ENCODE assay signal across 16 cellular contexts in the genomic region with DNA sequence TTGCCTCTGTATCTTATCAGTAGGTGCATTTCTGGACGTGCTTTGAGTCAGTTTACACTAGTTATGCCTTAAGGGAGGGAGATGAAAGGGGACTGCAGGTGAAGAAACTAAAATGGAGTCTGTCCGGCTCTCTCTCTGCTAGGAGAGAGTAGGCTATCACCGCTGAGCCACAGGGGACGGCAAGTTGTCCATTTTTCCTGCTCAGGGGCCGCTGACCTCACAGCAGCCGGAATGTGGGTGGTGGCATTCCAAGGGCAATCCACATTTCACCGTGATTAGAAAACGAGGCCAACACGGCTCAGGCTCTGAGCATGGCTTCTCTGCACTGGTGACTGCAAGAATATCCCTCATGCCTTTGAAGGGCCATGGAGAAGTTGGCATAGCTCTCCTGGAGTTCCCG. TPM values are rescaled to one million over a fixed set of nuclear protein-coding genes. Genes with fewer than 3 reads are reported as not detected.
DNase-seq lines count a peak whose midpoint lies in the region; FAIRE-seq and TF ChIP-seq lines count a peak whose summit lies in the region.
"Had no signal": no experiment of that assay in that cellular context is flagged by ENCODE, and none has a peak within 500 bp of the region (broad histone marks: within the 10 kb centered on the region; RNA-seq: fewer than 3 reads in every experiment).

No MANE protein-coding gene starts in this region.

- H3K9ac ChIP-seq in BLaER1 (no peak overlapping the region), endothelial cell of umbilical vein (replicated peaks; ENCODE audit: extremely low read depth, insufficient read depth, low read length) (no peak overlapping the region), neural progenitor cell (no peak overlapping the region)
- H3K9ac ChIP-seq: parathyroid adenoma had no signal

- H3K4me2 ChIP-seq in BLaER1 (peak overlapping the region; percentile 97), endothelial cell of umbilical vein (ENCODE audit: insufficient read depth, low read length) (no peak overlapping the region), neural progenitor cell (no peak overlapping the region)

- no peaks in the 10 kb centered on the region for H3K9me3 ChIP-seq in BLaER1
- no peaks in the 10 kb centered on the region for H3K9me3 ChIP-seq in endothelial cell of umbilical vein (replicated peaks; ENCODE audit: control insufficient read depth, insufficient read depth, low read length)
- H3K9me3 ChIP-seq in neural progenitor cell (ENCODE audit: low read depth) = no peaks in the 10 kb centered on the region
- H3K9me3 ChIP-seq: colonic mucosa had no signal

- H3K4me1 Mint-ChIP-seq in neural progenitor cell = peaks cover 12% of the 10 kb centered on the region

- H3K27me3 ChIP-seq in BLaER1 (no peaks in the 10 kb centered on the region), endothelial cell of umbilical vein (ENCODE audit: control insufficient read depth in 2 of 2, insufficient read depth in 2 of 2, low read length in 2 of 2) (no peaks in the 10 kb centered on the region), neural progenitor cell (no peaks in the 10 kb centered on the region)
- H3K27me3 ChIP-seq: colonic mucosa had no signal

- H3K4me3 ChIP-seq in BLaER1 (no peak overlapping the region), endothelial cell of umbilical vein (replicated peaks in 1 of 3; ENCODE audit: insufficient read depth in 1 of 3, low read depth in 1 of 3, low read length in 3 of 3) (no peak overlapping the region), neural progenitor cell (no peak overlapping the region)
- H3K4me3 ChIP-seq: colonic mucosa had no signal

- peaks cover 3% of the 10 kb centered on the region for H3K27me3 Mint-ChIP-seq in neural progenitor cell (ENCODE audit: insufficient read depth, low read depth)
- H3K27me3 Mint-ChIP-seq: B cell had no signal

- DNase-seq in HuH-7.5 (ENCODE audit: low spot score) = peak; percentile 63
- DNase-seq in endothelial cell of umbilical vein (ENCODE audit: low read depth, low spot score) = no peak
- DNase-seq in neural progenitor cell (ENCODE audit: low spot score) = peak; percentile 22
- no peak for DNase-seq in iPS-NIHi11 (ENCODE audit: low spot score)
- no peak for DNase-seq in NCI-H2081 (lab: John Stamatoyannopoulos, UW)
- DNase-seq in hypothalamus (lab: John Stamatoyannopoulos, UW) = no peak
- DNase-seq in RPMI8226 = no peak
- DNase-seq: activated CD8-positive, alpha-beta T cell treated with anti-CD3 and anti-CD28 coated beads, Interleukin-2, amount 10 ng/mL, durations not matched to agents 7 days and 5 days; anterior cingulate cortex; colonic mucosa; kidney; NCI-H187; NCI-H526 treated with DMSO at 0.1 percent for 48 hours had no signal

- peaks cover 64% of the 10 kb centered on the region for H3K4me1 ChIP-seq in BLaER1
- peaks cover 9% of the 10 kb centered on the region for H3K4me1 ChIP-seq in endothelial cell of umbilical vein (ENCODE audit: control insufficient read depth, extremely low read depth, insufficient read depth, low read length)
- H3K4me1 ChIP-seq in neural progenitor cell = no peaks in the 10 kb centered on the region
- H3K4me1 ChIP-seq: colonic mucosa, parathyroid adenoma had no signal

- CTCF ChIA-PET in endothelial cell of umbilical vein (lab: Charles Lee) = interaction anchor here (1.2 to 6.8 kb wide), 3 partner anchors 22 to 87 kb away, joined by 4 to 470 read pairs (median 5); a partner anchor contains a TSS

- no peak for TF ChIP-seq POLR2A in endothelial cell of umbilical vein (IDR thresholded peaks at IDR 0.05; ENCODE audit: low read depth, low read length)

- dilution Hi-C loops in endothelial cell of umbilical vein (cut with MboI; ENCODE audit: extremely low pct_ligation_motif_present, low sequenced_read_pairs) = no loop called here

- TF ChIP-seq CTCF in endothelial cell of umbilical vein (IDR thresholded peaks at IDR 0.05; ENCODE audit: extremely low read depth in 1 of 2, insufficient read depth in 1 of 2, low read depth in 1 of 2, low read length in 2 of 2) = no peak
- TF ChIP-seq CTCF in neural progenitor cell (IDR thresholded peaks at IDR 0.05) = no peak

- intact Hi-C loops in endothelial cell of umbilical vein (cut with micrococcal nuclease) = no loop called here

- peaks cover 4% of the 10 kb centered on the region for H3F3A ChIP-seq in neural progenitor cell (ENCODE audit: low read depth)

- H3K36me3 ChIP-seq in BLaER1 (no peaks in the 10 kb centered on the region), endothelial cell of umbilical vein (ENCODE audit: control insufficient read depth in 2 of 2, extremely low read depth in 1 of 2, insufficient read depth in 2 of 2, low read length in 2 of 2) (no peaks in the 10 kb centered on the region), neural progenitor cell (no peaks in the 10 kb centered on the region)
- H3K36me3 ChIP-seq: colonic mucosa had no signal

- H3K27ac Mint-ChIP-seq in neural progenitor cell = peak overlapping the region; percentile 69
- H3K27ac Mint-ChIP-seq: activated CD8-positive, alpha-beta T cell treated with anti-CD3 and anti-CD28 coated beads, Interleukin-2, amount 10 ng/mL, durations not matched to agents 7 days and 5 days; B cell had no signal

- peak overlapping the region; percentile 62 for H2AFZ ChIP-seq in endothelial cell of umbilical vein (ENCODE audit: low read depth, low read length)
- no peak overlapping the region for H2AFZ ChIP-seq in neural progenitor cell (replicated peaks)
- H2AFZ ChIP-seq: parathyroid adenoma had no signal

- FAIRE-seq in endothelial cell of umbilical vein (lab: Jason Lieb, UNC) = no peak
- FAIRE-seq: kidney had no signal

- no peaks in the 10 kb centered on the region for H3K79me2 ChIP-seq in endothelial cell of umbilical vein (ENCODE audit: control insufficient read depth, insufficient read depth, low read length)
- H3K79me2 ChIP-seq in neural progenitor cell (ENCODE audit: low read depth) = no peaks in the 10 kb centered on the region
- H3K79me2 ChIP-seq: parathyroid adenoma had no signal

- no peaks in the 10 kb centered on the region for H3K9me3 Mint-ChIP-seq in neural progenitor cell

- POLR2A ChIA-PET in endothelial cell of umbilical vein (lab: Charles Lee) = no interaction called here

- no peaks in the 10 kb centered on the region for H4K20me1 ChIP-seq in BLaER1
- H4K20me1 ChIP-seq in endothelial cell of umbilical vein (replicated peaks; ENCODE audit: control insufficient read depth, extremely low read depth, insufficient read depth, low read length) = no peaks in the 10 kb centered on the region
- no peaks in the 10 kb centered on the region for H4K20me1 ChIP-seq in neural progenitor cell (ENCODE audit: low read depth)

- H3K36me3 Mint-ChIP-seq in neural progenitor cell = no peaks in the 10 kb centered on the region

- no peak overlapping the region for H3K4me3 Mint-ChIP-seq in neural progenitor cell
- H3K4me3 Mint-ChIP-seq: activated CD8-positive, alpha-beta T cell treated with anti-CD3 and anti-CD28 coated beads, Interleukin-2, amount 10 ng/mL, durations not matched to agents 7 days and 5 days; B cell had no signal

- H3K27ac ChIP-seq in BLaER1 (peak overlapping the region; percentile 38; the same call in 1 of the 2 replicates), endothelial cell of umbilical vein (ENCODE audit: insufficient read depth, low read depth, low read length) (no peak overlapping the region), neural progenitor cell (no peak overlapping the region)
- H3K27ac ChIP-seq: colonic mucosa, parathyroid adenoma had no signal

- no TSS peak for BruUV-seq in endothelial cell of umbilical vein (replicated peaks; lab: Mats Ljungman, UMichigan)

- H3K9me1 ChIP-seq in endothelial cell of umbilical vein (replicated peaks; ENCODE audit: control insufficient read depth, extremely low read depth, insufficient read depth, low read length) = no peaks in the 10 kb centered on the region

TF ChIP-seq in endothelial cell of umbilical vein, 7 proteins besides CTCF, POLR2A, EP300 and RAD21:
- TF ChIP-seq GATA2 (IDR thresholded peaks at IDR 0.05; ENCODE audit: insufficient read depth, insufficient read length, low read depth, low read length) (no peak), EZH2 (IDR thresholded peaks at IDR 0.05; ENCODE audit: borderline replicate concordance, low read depth, low read length, severe bottlenecking) (no peak), FOS (IDR thresholded peaks at IDR 0.05; ENCODE audit: borderline replicate concordance, insufficient read depth, low read length) (no peak), MYC (IDR thresholded peaks at IDR 0.05; ENCODE audit: low read depth, low read length) (no peak), JUN (IDR thresholded peaks at IDR 0.05; ENCODE audit: borderline replicate concordance, insufficient read depth, insufficient read length, low read depth) (no peak), POLR2AphosphoS5 (IDR thresholded peaks at IDR 0.05; ENCODE audit: insufficient read depth, low read depth, low read length) (no peak)
- TF ChIP-seq, protein P1, sequence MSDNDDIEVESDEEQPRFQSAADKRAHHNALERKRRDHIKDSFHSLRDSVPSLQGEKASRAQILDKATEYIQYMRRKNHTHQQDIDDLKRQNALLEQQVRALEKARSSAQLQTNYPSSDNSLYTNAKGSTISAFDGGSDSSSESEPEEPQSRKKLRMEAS (IDR thresholded peaks at IDR 0.05; ENCODE audit: insufficient read depth, insufficient read length) = no peak

RNA-seq across cellular contexts. Expression of a gene that starts 19.0 kb away (rescaled TPM):
- total RNA-seq in endothelial cell of umbilical vein = 46.2 and 46.7 TPM in 2 replicates
- 24.7 and 25.9 TPM in 2 replicates for polyA plus RNA-seq in endothelial cell of umbilical vein
- 21.3 and 24.8 TPM in 2 replicates for polyA plus RNA-seq in endothelial cell of umbilical vein (2011; cell fraction: cytosol; rRNA removed)
- polyA plus RNA-seq in endothelial cell of umbilical vein (2011; cell fraction: nucleus; rRNA removed) = 107 and 108 TPM in 2 replicates
- 27.8 and 31.8 TPM in 2 replicates for polyA plus RNA-seq in endothelial cell of umbilical vein (2012)
- polyA minus RNA-seq in endothelial cell of umbilical vein = 26.7 and 37.8 TPM in 2 replicates
- polyA minus RNA-seq in endothelial cell of umbilical vein (2011; cell fraction: cytosol; rRNA and poly(A)+ RNA removed) = 21.0 TPM
- 46.8 and 65.8 TPM in 2 replicates for polyA minus RNA-seq in endothelial cell of umbilical vein (2011; cell fraction: nucleus; rRNA and poly(A)+ RNA removed)
- total RNA-seq in neural progenitor cell (ENCODE audit: low replicate concordance) = 19.2 and 30.5 TPM in 2 replicates

Comparison
In these comparisons a context has a peak if more than half of its experiments do, and no peak if none do; other contexts are left out.
1. DNase-seq: peak in HuH-7.5 (single experiment) and neural progenitor cell (single experiment); none in endothelial cell of umbilical vein (single experiment), iPS-NIHi11 (single experiment), NCI-H2081 (0 of 2), hypothalamus (0 of 51) and RPMI8226 (single experiment).